Comparison of ENCODE assay signal across 9 cellular contexts in the genomic region with DNA sequence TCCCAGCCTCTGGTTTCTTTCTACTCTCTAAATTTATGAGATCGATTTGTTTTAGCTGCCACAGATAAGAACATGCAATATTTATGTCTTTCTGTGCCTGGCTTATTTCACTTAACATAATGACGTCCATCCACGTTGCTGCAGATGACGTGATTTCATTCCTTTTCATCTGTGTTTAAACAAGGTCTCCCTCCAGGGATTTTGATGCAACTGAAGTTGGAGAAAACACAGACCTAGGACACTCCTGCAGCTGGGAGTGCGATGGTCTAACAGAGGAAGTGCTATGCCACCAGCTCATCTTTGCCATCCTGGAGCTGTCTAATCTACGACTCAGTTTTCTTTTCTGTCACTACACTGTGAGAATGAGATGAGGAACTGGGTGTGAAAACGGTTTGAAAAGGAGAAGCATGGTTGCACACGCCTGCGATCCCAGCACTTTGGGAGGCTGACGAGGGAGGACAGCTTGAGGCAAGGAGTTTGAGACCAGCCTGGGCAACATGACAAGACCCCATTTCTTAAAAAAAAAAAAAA. TPM values are rescaled to one million over a fixed set of nuclear protein-coding genes. Genes with fewer than 3 reads are reported as not detected.
DNase-seq lines count a peak whose midpoint lies in the region; ATAC-seq and TF ChIP-seq lines count a peak whose summit lies in the region.
"Had no signal": no experiment of that assay in that cellular context is flagged by ENCODE, and none has a peak within 500 bp of the region (broad histone marks: within the 10 kb centered on the region; RNA-seq: fewer than 3 reads in every experiment).

No MANE protein-coding gene starts in this region.

- peak overlapping the region; percentile 45 to 99 (median 97) for H3K27ac ChIP-seq in gastroesophageal sphincter
- peak overlapping the region; percentile 97 for H3K27ac ChIP-seq in suprapubic skin

- DNase-seq in activated T-cell treated with anti-CD3 and anti-CD28 coated beads, Interleukin-2, amount 50 U/mL, for 4 hours, result no peak
- DNase-seq in activated T-cell treated with anti-CD3 and anti-CD28 coated beads, Interleukin-2, amount 50 U/mL, for 48 hours, result no peak
- peak; percentile 99 for DNase-seq in SK-N-DZ (ENCODE audit: low spot score)
- DNase-seq in suprapubic skin (ENCODE audit: low spot score in 2 of 2), result no peak
- DNase-seq in activated CD4-positive, CD25-positive, alpha-beta regulatory T cell (lab: John Stamatoyannopoulos, UW), result no peak
- DNase-seq: activated naive CD4-positive, alpha-beta T cell treated with Interleukin-2 at 50 U/mL for 16 hours had no signal

- H3K4me1 ChIP-seq in gastroesophageal sphincter, result peaks cover 0 to 39% (median 0%) of the 10 kb centered on the region in 3 donors
- peaks cover 20% of the 10 kb centered on the region for H3K4me1 ChIP-seq in suprapubic skin

- no peaks in the 10 kb centered on the region for H3K27me3 Mint-ChIP-seq in activated T-cell treated with anti-CD3 and anti-CD28 coated beads, Interleukin-2, amount 50 U/mL, for 4 hours (ENCODE audit: low read depth)

- peaks cover 32% of the 10 kb centered on the region for H3K4me1 Mint-ChIP-seq in activated T-cell treated with anti-CD3 and anti-CD28 coated beads, Interleukin-2, amount 50 U/mL, for 4 hours (ENCODE audit: low read depth)

- H3K9me3 ChIP-seq in gastroesophageal sphincter (no peaks in the 10 kb centered on the region), suprapubic skin (no peaks in the 10 kb centered on the region)

- TF ChIP-seq POLR2A in gastroesophageal sphincter (IDR thresholded peaks at IDR 0.05), result no peak
- no peak for TF ChIP-seq POLR2A in suprapubic skin (IDR thresholded peaks at IDR 0.05)

- 21 to 26% methylated on average over 5 to 10 of the region's 10 CpGs for WGBS in gastroesophageal sphincter (ENCODE audit: low coverage in 1 of 2), 2 donors
- WGBS in suprapubic skin, result 43% methylated on average over 10 of the region's 10 CpGs

- H3K36me3 ChIP-seq in gastroesophageal sphincter, result no peaks in the 10 kb centered on the region
- H3K36me3 ChIP-seq in suprapubic skin, result no peaks in the 10 kb centered on the region

- no peaks in the 10 kb centered on the region for H3K9me3 Mint-ChIP-seq in activated T-cell treated with anti-CD3 and anti-CD28 coated beads, Interleukin-2, amount 50 U/mL, for 4 hours

- no peaks in the 10 kb centered on the region for H3K36me3 Mint-ChIP-seq in activated T-cell treated with anti-CD3 and anti-CD28 coated beads, Interleukin-2, amount 50 U/mL, for 4 hours (ENCODE audit: insufficient read depth)

- H3K4me3 ChIP-seq in gastroesophageal sphincter (peak overlapping the region in 1 of 2 donors; percentile 94), suprapubic skin (peak overlapping the region; percentile 82)

- TF ChIP-seq EP300 in gastroesophageal sphincter (IDR thresholded peaks at IDR 0.05) (peak; percentile 87), suprapubic skin (IDR thresholded peaks at IDR 0.05) (peak; percentile 62)

- ATAC-seq in activated T-cell treated with anti-CD3 and anti-CD28 coated beads, Interleukin-2, amount 50 U/mL, for 4 hours, result no peak
- ATAC-seq in gastroesophageal sphincter (no peak), GM21367 (IDR thresholded peaks at IDR 0.05; ENCODE audit: unreplicated experiment) (no peak), GM18502 (IDR thresholded peaks at IDR 0.05; ENCODE audit: poor library complexity, unreplicated experiment) (no peak)

- TF ChIP-seq CTCF in gastroesophageal sphincter (IDR thresholded peaks at IDR 0.05) (no peak), suprapubic skin (IDR thresholded peaks at IDR 0.05) (no peak)

- H3K4me3 Mint-ChIP-seq in activated T-cell treated with anti-CD3 and anti-CD28 coated beads, Interleukin-2, amount 50 U/mL, for 4 hours, result peak overlapping the region; percentile 66

- no peaks in the 10 kb centered on the region for H3K27me3 ChIP-seq in gastroesophageal sphincter
- H3K27me3 ChIP-seq in suprapubic skin, result no peaks in the 10 kb centered on the region

RNA-seq across cellular contexts. Expression of gene KCTD7, which starts 1.5 kb away (rescaled TPM):
- total RNA-seq in activated T-cell treated with anti-CD3 and anti-CD28 coated beads, Interleukin-2, amount 50 U/mL, for 4 hours, result 1 to 10 TPM; 3.1 to 3.9 (median 3.6) TPM
- polyA plus RNA-seq in SK-N-DZ (2014; cell fraction: cytosol; rRNA removed), result 18.1 and 18.7 TPM in 2 replicates
- 22.0 and 39.6 TPM in 2 replicates for polyA plus RNA-seq in SK-N-DZ (2014; cell fraction: nucleus; rRNA removed)
- total RNA-seq in gastroesophageal sphincter (10 to 100 TPM; 13.7 to 27.9 (median 18.3) TPM), suprapubic skin (10 to 100 TPM in 1 of 4 donors, 1 to 10 TPM in 3; 6.2 to 17.9 (median 6.7) TPM)
